In the genomic region with DNA sequence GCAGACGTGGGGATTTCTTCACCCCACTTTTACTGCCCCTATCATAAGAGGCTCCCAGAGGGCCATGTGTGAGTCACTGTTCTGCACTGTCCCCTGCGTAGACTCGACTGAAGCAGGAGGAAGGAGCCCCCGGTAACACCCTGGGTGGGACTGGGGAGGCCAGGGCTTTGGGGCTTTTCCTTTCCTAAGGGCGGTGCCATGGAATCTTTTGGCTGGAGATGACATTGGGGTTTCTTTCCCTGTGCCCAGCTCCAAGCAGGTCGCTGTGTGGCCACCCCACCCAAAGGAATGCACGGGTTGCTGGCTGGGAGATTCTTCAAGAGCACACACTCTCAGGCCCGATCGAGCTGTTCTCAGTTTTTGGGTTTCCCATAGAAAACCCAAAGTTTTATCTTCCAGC, we compare ENCODE assay signal across 1 cellular context.
TF ChIP-seq lines count a peak whose summit lies in the region.

No MANE protein-coding gene starts in this region.

TF ChIP-seq in H1, 55 proteins besides CTCF, POLR2A, EP300 and RAD21:
- TF ChIP-seq BRCA1 (IDR thresholded peaks at IDR 0.05; ENCODE audit: low read depth, low read length), result no peak
- TF ChIP-seq TEAD4 (IDR thresholded peaks at IDR 0.05; ENCODE audit: low read depth, low read length), result 0 out of 2 replicates have a peak, but pooled peaks have one; percentile 15
